In genomic region chr12:91064640-91065039, GRCh38 we compare ENCODE assay signal across 39 cellular contexts. TPM values are rescaled to one million over a fixed set of nuclear protein-coding genes. Genes with fewer than 3 reads are reported as not detected.
"Had no signal": no experiment of that assay in that cellular context is flagged by ENCODE, and none has a peak within 500 bp of the region (broad histone marks: within the 10 kb centered on the region; RNA-seq: fewer than 3 reads in every experiment).

No MANE protein-coding gene starts in this region.

- H3K9me3 ChIP-seq: MG63 had no signal

- H3K27me3 ChIP-seq: MG63 had no signal

- H3K36me3 ChIP-seq: MG63 had no signal

- DNase-seq: Karpas-422, Kasumi-1, MG63, MM.1S, MV-4-11, NCI-H1048, NCI-H1092, NCI-H1092 treated with DMSO at 0.1 percent for 48 hours, NCI-H1105, NCI-H1105 treated with DMSO at 0.1 percent for 48 hours, NCI-H1417, NCI-H1417 treated with DMSO at 0.1 percent for 48 hours, NCI-H1436, NCI-H1436 treated with DMSO at 0.1 percent for 48 hours, NCI-H146, NCI-H1694, NCI-H1694 treated with DMSO at 0.1 percent for 48 hours, NCI-H187, NCI-H187 treated with DMSO at 0.1 percent for 48 hours, NCI-H1930, NCI-H2029, NCI-H2029 treated with DMSO at 0.1 percent for 48 hours, NCI-H2081, NCI-H2081 treated with DMSO at 0.1 percent for 48 hours, NCI-H2107, NCI-H2171, NCI-H2171 treated with DMSO at 0.1 percent for 48 hours, NCI-H2227 treated with DMSO at 0.1 percent for 48 hours, NCI-H226, NCI-H345, NCI-H446, NCI-H446 treated with DMSO at 0.1 percent for 48 hours, NCI-H510A, NCI-H510A treated with DMSO at 0.1 percent for 48 hours, NCI-H524 had no signal

- H3K4me3 ChIP-seq: MG63 had no signal

RNA-seq across cellular contexts. Expression of gene KERA, which starts 6.8 kb away (rescaled TPM):
- total RNA-seq: LHCN-M2, M059J, MCF 10A, NCI-H460 had no signal

RNA-seq across cellular contexts. Expression of gene LUM, which starts 46.7 kb away (rescaled TPM):
- total RNA-seq: MCF 10A had no signal

RNA-seq across cellular contexts. Expression of gene EPYC, which starts 59.9 kb away (rescaled TPM):
- total RNA-seq: LHCN-M2, MCF 10A, NCI-H460 had no signal
